16 cellular contexts compared by ENCODE assay signal in the genomic region with DNA sequence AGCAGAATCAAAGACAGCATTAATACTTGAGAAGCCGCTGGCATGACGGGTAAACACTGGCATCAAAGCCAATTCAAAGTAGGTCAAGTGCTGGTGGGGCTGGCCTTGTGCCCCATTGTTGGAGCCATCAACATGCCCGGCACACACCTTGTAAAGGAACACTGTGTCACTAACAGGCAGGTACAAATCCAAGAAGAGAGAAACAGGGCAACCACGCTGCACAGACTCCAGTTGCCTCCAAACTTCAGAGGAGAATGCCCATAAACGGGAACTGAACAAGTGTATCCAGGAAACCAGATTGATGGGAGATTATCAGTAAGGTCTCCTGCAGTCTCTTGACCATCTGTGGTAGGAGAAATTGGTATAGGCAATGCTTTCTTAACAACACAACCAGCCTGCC.
A peak's percentile ranks its signal among the peaks of the same experiment; 100 is the strongest.
DNase-seq lines count a peak whose midpoint lies in the region; FAIRE-seq and TF ChIP-seq lines count a peak whose summit lies in the region.
"Had no signal": no experiment of that assay in that cellular context is flagged by ENCODE, and none has a peak within 500 bp of the region (broad histone marks: within the 10 kb centered on the region; RNA-seq: fewer than 3 reads in every experiment).

No MANE protein-coding gene starts in this region.

- no peak for TF ChIP-seq RAD21 in H1 (IDR thresholded peaks at IDR 0.05 in 1 of 2, conservative IDR thresholded peaks at IDR 0.05 in 1 of 2; ENCODE audit: low read depth in 2 of 2, low read length in 2 of 2)

- H3K36me3 ChIP-seq in H1 (ENCODE audit: control insufficient read depth in 2 of 4, insufficient read depth in 4 of 4, low read length in 3 of 4), result no peaks in the 10 kb centered on the region
- H3K36me3 ChIP-seq: esophagus muscularis mucosa, heart right ventricle had no signal

- H2BK12ac ChIP-seq in H1 (ENCODE audit: low read depth, low read length), result no peak overlapping the region

- FAIRE-seq in H1 (lab: Jason Lieb, UNC) (no peak), RCC 7860 (lab: Jason Lieb, UNC) (no peak)

- no peaks in the 10 kb centered on the region for H3K79me1 ChIP-seq in H1 (ENCODE audit: low read depth, low read length)

- POLR2A ChIA-PET in H1 (lab: Charles Lee; ENCODE audit: partially characterized antibody), result no interaction called here

- 0 out of 2 replicates have a peak overlapping the region, but pooled peaks have one; percentile 62 for H2AFZ ChIP-seq in H1 (ENCODE audit: low read length)

- H3K23ac ChIP-seq in H1 (ENCODE audit: insufficient read length), result no peak overlapping the region

- no peak overlapping the region for H4K91ac ChIP-seq in H1 (replicated peaks; ENCODE audit: insufficient read length, low read length)

- no peak overlapping the region for H3K4me3 ChIP-seq in H1 (ENCODE audit: extremely low read depth in 1 of 4, insufficient read depth in 2 of 4, low read depth in 3 of 4, low read length in 4 of 4)
- H3K4me3 ChIP-seq: esophagus muscularis mucosa, heart right ventricle had no signal

- no peak overlapping the region for H2BK5ac ChIP-seq in H1 (ENCODE audit: low read depth, low read length)

- no peak overlapping the region for H3K27ac ChIP-seq in H1 (ENCODE audit: low read depth, low read length)
- H3K27ac ChIP-seq: esophagus muscularis mucosa, heart right ventricle had no signal

- no peaks in the 10 kb centered on the region for H3K79me2 ChIP-seq in H1 (ENCODE audit: control insufficient read depth in 1 of 2, insufficient read depth in 2 of 2, low read length in 2 of 2)

- no peak overlapping the region for H3K14ac ChIP-seq in H1 (ENCODE audit: insufficient read length)

- no peak overlapping the region for H4K8ac ChIP-seq in H1 (ENCODE audit: extremely low read depth, insufficient read depth, low read length)

- H3K4me1 ChIP-seq in H1 (replicated peaks in 1 of 4; ENCODE audit: control insufficient read depth in 3 of 4, insufficient read depth in 4 of 4, low read length in 3 of 4), result no peaks in the 10 kb centered on the region
- H3K4me1 ChIP-seq: esophagus muscularis mucosa, heart right ventricle had no signal

- no peak for TF ChIP-seq CTCF in H1 (IDR thresholded peaks at IDR 0.05; ENCODE audit: control extremely low read depth in 1 of 3, insufficient read depth in 1 of 3, low read depth in 1 of 3, low read length in 3 of 3)

- no peaks in the 10 kb centered on the region; the same call in 1 of the 2 replicates for H3K23me2 ChIP-seq in H1 (ENCODE audit: low read depth, low read length)

- no peaks in the 10 kb centered on the region for H3K27me3 ChIP-seq in H1 (replicated peaks in 1 of 4; ENCODE audit: control insufficient read depth in 3 of 4, extremely low read depth in 1 of 4, insufficient read depth in 3 of 4, low read length in 3 of 4)
- H3K27me3 ChIP-seq: esophagus muscularis mucosa, heart right ventricle had no signal

- WGBS in H1 (ENCODE audit: extremely low coverage in 1 of 2, insufficient coverage in 1 of 2, insufficient read length in 1 of 2, insufficient replicate concordance in 2 of 2, low coverage in 1 of 2, low lambda C conversion rate in 2 of 2, missing lambda C conversion rate in 1 of 2), 2 experiments, result 95% methylated on average over 5 of the region's 5 CpGs; no CpG with 5 or more reads in 1 of the 2 experiments

- no peak overlapping the region for H3K4me2 ChIP-seq in H1 (ENCODE audit: insufficient read depth in 1 of 2, low read depth in 2 of 2, low read length in 2 of 2)

- H3K9ac ChIP-seq in H1 (replicated peaks in 1 of 4; ENCODE audit: extremely low read depth in 1 of 4, low read depth in 3 of 4, low read length in 3 of 4), result no peak overlapping the region

- no peaks in the 10 kb centered on the region for H4K20me1 ChIP-seq in H1 (replicated peaks in 1 of 2; ENCODE audit: control insufficient read depth in 1 of 2, insufficient read depth in 2 of 2, low read length in 2 of 2)

- no peak for TF ChIP-seq POLR2A in H1 (IDR thresholded peaks at IDR 0.05; ENCODE audit: control extremely low read depth in 1 of 2, low read depth in 2 of 2, low read length in 2 of 2)

- no peak overlapping the region for H3K4ac ChIP-seq in H1 (replicated peaks; ENCODE audit: insufficient read length, low read depth, low read length)

- TF ChIP-seq EP300 in H1 (IDR thresholded peaks at IDR 0.05; ENCODE audit: borderline replicate concordance in 1 of 2, low read depth in 2 of 2, low read length in 2 of 2), result no peak

- in situ Hi-C loops in G401 (cut with HindIII; ENCODE audit: low sequenced_read_pairs), result no loop called here

- no peak overlapping the region for H3K56ac ChIP-seq in H1 (replicated peaks; ENCODE audit: insufficient read length, low read depth, low read length)

- no peak overlapping the region for H4K5ac ChIP-seq in H1 (ENCODE audit: insufficient read length, low read depth, low read length)

- H3K18ac ChIP-seq in H1 (ENCODE audit: extremely low read depth, low read length), result no peak overlapping the region

- H2BK20ac ChIP-seq in H1 (ENCODE audit: low read length), result no peak overlapping the region

- H2AK5ac ChIP-seq in H1 (ENCODE audit: low read depth, low read length), result no peak overlapping the region

- no peak overlapping the region for H2BK15ac ChIP-seq in H1 (ENCODE audit: low read length)

- CTCF ChIA-PET in H1 (lab: Charles Lee; ENCODE audit: partially characterized antibody), result interaction anchor here (0.7 kb wide), 1 partner anchor 71 kb away, joined by 3 read pairs; no protein-coding TSS in a partner anchor

- DNase-seq in G401 (ENCODE audit: low spot score) (peak; percentile 99), NCI-H510A (lab: John Stamatoyannopoulos, UW) (peak; percentile 59), H1 (ENCODE audit: low read depth in 1 of 2, low spot score in 2 of 2) (no peak), pons (ENCODE audit: low spot score) (peak; percentile 49), RCC 7860 (ENCODE audit: low spot score) (no peak), NCI-H524 treated with DMSO at 0.1 percent for 48 hours (lab: John Stamatoyannopoulos, UW) (no peak), NCI-H526 (lab: John Stamatoyannopoulos, UW) (no peak), NCI-H446 treated with DMSO at 0.1 percent for 48 hours (lab: John Stamatoyannopoulos, UW) (no peak)
- DNase-seq: activated CD4-positive, alpha-beta T cell treated with anti-CD3 and anti-CD28 coated beads for 1 hour; activated CD8-positive, alpha-beta memory T cell treated with anti-CD3 and anti-CD28 coated beads, Interleukin-2, amount 50 U/mL, for 4 hours; heart right ventricle; islet precursor cell; NCI-H187 treated with DMSO at 0.1 percent for 48 hours; SHP77 treated with DMSO at 0.1 percent for 48 hours; T-helper 17 cell had no signal

- H2BK120ac ChIP-seq in H1 (replicated peaks; ENCODE audit: low read depth, low read length), result no peak overlapping the region

- no peaks in the 10 kb centered on the region for H3K9me3 ChIP-seq in H1 (ENCODE audit: insufficient read depth in 2 of 2, low read depth in 1 of 2, low read length in 1 of 2)
- H3K9me3 ChIP-seq: esophagus muscularis mucosa, heart right ventricle had no signal

Comparison
In these comparisons a context has a peak if more than half of its experiments do, and no peak if none do; other contexts are left out.
1. DNase-seq: peak in G401 (single experiment), NCI-H510A (single experiment) and pons (single experiment); none in H1 (0 of 2), RCC 7860 (single experiment), NCI-H524 treated with DMSO at 0.1 percent for 48 hours (single experiment), NCI-H526 (0 of 2) and NCI-H446 treated with DMSO at 0.1 percent for 48 hours (single experiment).